ENCODE assay signal across 26 cellular contexts in genomic region chr13:39970177-39970846, GRCh38.
"Had no signal": no experiment of that assay in that cellular context is flagged by ENCODE, and none has a peak within 500 bp of the region (broad histone marks: within the 10 kb centered on the region; RNA-seq: fewer than 3 reads in every experiment).

No MANE protein-coding gene starts in this region.

- H3K9me3 Mint-ChIP-seq: activated CD8-positive, alpha-beta T cell treated with anti-CD3 and anti-CD28 coated beads for 36 hours; nephron; T-helper 2 cell treated with Interferon-gamma antibody and Interleukin-4, amounts not matched to agents 5 μg/mL and 100 μg/mL, for 36 hours had no signal

- H3K27ac ChIP-seq: colonic mucosa, left ventricle myocardium inferior, pancreas, psoas muscle, right atrium auricular region, tibial nerve had no signal

- H3K4me3 Mint-ChIP-seq: activated CD8-positive, alpha-beta T cell treated with anti-CD3 and anti-CD28 coated beads for 36 hours; nephron; T-helper 2 cell treated with Interferon-gamma antibody and Interleukin-4, amounts not matched to agents 5 μg/mL and 100 μg/mL, for 36 hours had no signal

- ATAC-seq: activated CD8-positive, alpha-beta T cell treated with anti-CD3 and anti-CD28 coated beads for 36 hours; activated naive CD4-positive, alpha-beta T cell treated with anti-CD3 and anti-CD28 coated beads, Interleukin-2, amount 50 U/mL, for 72 hours; pancreas had no signal

- H3K36me3 ChIP-seq: colonic mucosa, left ventricle myocardium inferior, pancreas, right atrium auricular region, tibial nerve had no signal

- H3K27me3 ChIP-seq: colonic mucosa, pancreas, right atrium auricular region, tibial nerve had no signal

- H3K27ac Mint-ChIP-seq: activated CD8-positive, alpha-beta T cell treated with anti-CD3 and anti-CD28 coated beads for 36 hours; activated naive CD4-positive, alpha-beta T cell treated with anti-CD3 and anti-CD28 coated beads, Interleukin-2, amount 50 U/mL, for 72 hours; activated T-helper 2 cell treated with anti-CD3 and anti-CD28 coated beads, Interferon-gamma antibody, Interleukin-2, Interleukin-4, amounts not matched to agents 10 μg/mL and 5 μg/mL and 100 μg/mL, durations not matched to agents 14 hours and 24 hours and 36 hours; nephron; T-helper 2 cell treated with Interferon-gamma antibody and Interleukin-4, amounts not matched to agents 5 μg/mL and 100 μg/mL, for 36 hours had no signal

- H3K4me3 ChIP-seq: colonic mucosa, left ventricle myocardium inferior, lung, pancreas, psoas muscle, right atrium auricular region, tibial nerve had no signal

- H3K4me1 ChIP-seq: colonic mucosa, left ventricle myocardium inferior, pancreas, psoas muscle, right atrium auricular region, tibial nerve had no signal

- DNase-seq: activated CD4-positive, alpha-beta T cell treated with anti-CD3 and anti-CD28 coated beads, Interleukin-2, amount 50 U/mL, for 1 hour; activated CD4-positive, CD25-positive, alpha-beta regulatory T cell treated with anti-CD3 and anti-CD28 coated beads, Interleukin-2, amount 50 U/mL, for 72 hours; activated CD8-positive, alpha-beta T cell treated with anti-CD3 and anti-CD28 coated beads for 36 hours; activated naive CD4-positive, alpha-beta T cell; activated T-cell treated with anti-CD3 and anti-CD28 coated beads, Interleukin-2, amount 50 U/mL, for 48 hours; cerebellar nuclear complex; colonic mucosa; effector CD8-positive, alpha-beta T cell; glutamatergic neuron; islet precursor cell; left ventricle myocardium inferior; mesendoderm; nucleus accumbens; pancreas; psoas muscle; stimulated activated naive CD4-positive, alpha-beta T cell treated with Interleukin-2 at 50 U/mL for 16 hours; T-helper 1 cell had no signal

- FAIRE-seq: bronchial epithelial cell, frontal cortex, pancreas had no signal

- H3K9me3 ChIP-seq: colonic mucosa, left ventricle myocardium inferior, pancreas, psoas muscle, right atrium auricular region, tibial nerve had no signal
